8 cellular contexts compared by ENCODE assay signal in genomic region chrX:140712413-140713173, GRCh38. TPM values are rescaled to one million over a fixed set of nuclear protein-coding genes. Genes with fewer than 3 reads are reported as not detected.
DNase-seq lines count a peak whose midpoint lies in the region; ATAC-seq and TF ChIP-seq lines count a peak whose summit lies in the region.

No MANE protein-coding gene starts in this region.

- no peak for TF ChIP-seq EP300 in transverse colon (IDR thresholded peaks at IDR 0.05; ENCODE audit: low read depth)

- 24% methylated on average over 16 of the region's 16 CpGs; no CpG with 5 or more reads in 1 of the 2 donors for WGBS in transverse colon (ENCODE audit: low coverage in 1 of 2), 2 donors

- H3K9me3 ChIP-seq in SK-N-MC (ENCODE audit: low read depth, low read length) (no peaks in the 10 kb centered on the region), transverse colon (no peaks in the 10 kb centered on the region)

- no peaks in the 10 kb centered on the region for H3K4me1 ChIP-seq in transverse colon

- no peak for TF ChIP-seq POLR2A in transverse colon (IDR thresholded peaks at IDR 0.05)

- H3K36me3 ChIP-seq in SK-N-MC (ENCODE audit: insufficient read depth, low read length) (peaks cover 3% of the 10 kb centered on the region; the same call in 1 of the 2 replicates), transverse colon (no peaks in the 10 kb centered on the region)

- ATAC-seq in HG02885 (IDR thresholded peaks at IDR 0.05; ENCODE audit: poor library complexity, unreplicated experiment): no peak
- ATAC-seq in GM21526 (IDR thresholded peaks at IDR 0.05; ENCODE audit: low FRiP score, unreplicated experiment): no peak

- TF ChIP-seq CTCF in coronary artery (IDR thresholded peaks at IDR 0.05): no peak
- TF ChIP-seq CTCF in transverse colon (IDR thresholded peaks at IDR 0.05): no peak

- H3K27ac ChIP-seq in SK-N-MC (peak overlapping the region; percentile 90), coronary artery (peak overlapping the region in 1 of 2 donors; percentile 69), transverse colon (peak overlapping the region in 2 of 4 donors; percentile 17 to 28)

- H3K9ac ChIP-seq in SK-N-MC (ENCODE audit: insufficient read length): peak overlapping the region; percentile 55

- no peaks in the 10 kb centered on the region for H3K27me3 ChIP-seq in transverse colon

- in situ Hi-C loops in transverse colon (cut with MboI; ENCODE audit: low pct_ligation_motif_present in 1 of 4, low pct_unique_long_range_greater_than_20kb in 1 of 4, low sequenced_read_pairs in 3 of 4): no loop called here

- H3K4me3 ChIP-seq in SK-N-MC: peak overlapping the region; percentile 84
- peak overlapping the region; percentile 60 for H3K4me3 ChIP-seq in coronary artery
- H3K4me3 ChIP-seq in transverse colon: no peak overlapping the region

- intact Hi-C loops in transverse colon (cut with DNase I; ENCODE audit: low total_unique reads): no loop called here

- DNase-seq in stimulated activated CD4-positive, alpha-beta T cell treated with anti-CD3 and anti-CD28 coated beads, Interleukin-12 subunit alpha, Interleukin-12 subunit beta, amount 100 ng/mL, for 48 hours (ENCODE audit: low read depth in 2 of 3, low spot score in 1 of 3): peak in 2 of 3 donors; percentile 0 to 7
- no peak for DNase-seq in stimulated activated CD4-positive, alpha-beta T cell treated with anti-CD3 and anti-CD28 coated beads, Interleukin-4, amount 100 ng/mL, for 4 hours
- DNase-seq in SK-N-MC (ENCODE audit: low read depth, low spot score) (peak; percentile 58), coronary artery (ENCODE audit: low spot score) (peak; percentile 83), medulla oblongata (ENCODE audit: extremely low spot score) (peak; percentile 73), transverse colon (peak; percentile 11)

RNA-seq across cellular contexts. Expression of gene LINC00632, which starts 3.0 kb away (rescaled TPM):
- total RNA-seq in transverse colon: 100 to 1,000 TPM in 1 of 4 donors, 10 to 100 TPM in 2, 1 to 10 TPM in 1; 10.0 to 164 (median 19.0) TPM

Comparison
In these comparisons a context has a peak if more than half of its experiments do, and no peak if none do; other contexts are left out.
1. DNase-seq: peak in stimulated activated CD4-positive, alpha-beta T cell treated with anti-CD3 and anti-CD28 coated beads, Interleukin-12 subunit alpha, Interleukin-12 subunit beta, amount 100 ng/mL, for 48 hours (2 of 3), SK-N-MC (single experiment), coronary artery (single experiment), medulla oblongata (single experiment) and transverse colon (single experiment); none in stimulated activated CD4-positive, alpha-beta T cell treated with anti-CD3 and anti-CD28 coated beads, Interleukin-4, amount 100 ng/mL, for 4 hours (0 of 2).
2. H3K4me3 ChIP-seq: peak in SK-N-MC (single experiment) and coronary artery (single experiment); none in transverse colon (0 of 4).